ENCODE assay signal across 14 cellular contexts in genomic region chr16:17134586-17134985, GRCh38.
DNase-seq lines count a peak whose midpoint lies in the region; ATAC-seq and TF ChIP-seq lines count a peak whose summit lies in the region.
"Had no signal": no experiment of that assay in that cellular context is flagged by ENCODE, and none has a peak within 500 bp of the region (broad histone marks: within the 10 kb centered on the region; RNA-seq: fewer than 3 reads in every experiment).

No MANE protein-coding gene starts in this region.

- DNase-seq in neuronal stem cell (ENCODE audit: low spot score) (no peak), foreskin keratinocyte (no peak), neural progenitor cell (ENCODE audit: low spot score) (no peak), SKM-1 (lab: John Stamatoyannopoulos, UW; ENCODE audit: unreplicated experiment) (no peak)
- DNase-seq in stimulated activated naive CD4-positive, alpha-beta T cell (lab: John Stamatoyannopoulos, UW): no peak
- DNase-seq: CD4-positive, alpha-beta memory T cell; NCI-H1092 treated with DMSO at 0.1 percent for 48 hours; NCI-H510A; sigmoid colon had no signal

- no peak overlapping the region for H4K8ac ChIP-seq in neuronal stem cell (ENCODE audit: low read depth, low read length)

- WGBS in neuronal stem cell (ENCODE audit: extremely low coverage in 2 of 2, insufficient read length in 2 of 2, insufficient replicate concordance in 1 of 2), 2 donors: no CpG with 5 or more reads among the region's 10 CpGs

- H3K14ac ChIP-seq in neuronal stem cell (ENCODE audit: low read length): no peak overlapping the region

- peak overlapping the region; percentile 40 for H4K91ac ChIP-seq in neuronal stem cell (ENCODE audit: low read depth, low read length, poor library complexity)

- H3K9me3 Mint-ChIP-seq in neural progenitor cell: no peaks in the 10 kb centered on the region
- H3K9me3 Mint-ChIP-seq: CD4-positive, alpha-beta memory T cell; dendritic cell treated with granulocyte-macrophage colony-stimulating factor and Interleukin-4, amounts not matched to agents 40 ng/mL and 50 ng/mL, for 4 days had no signal

- H3K36me3 ChIP-seq in neuronal stem cell (replicated peaks in 1 of 2; ENCODE audit: control insufficient read depth in 2 of 2, insufficient read depth in 2 of 2, low read length in 2 of 2): no peaks in the 10 kb centered on the region
- H3K36me3 ChIP-seq in neural progenitor cell: no peaks in the 10 kb centered on the region

- H3K79me1 ChIP-seq in neuronal stem cell (ENCODE audit: low read depth, low read length): no peaks in the 10 kb centered on the region

- H2AFZ ChIP-seq in neuronal stem cell (ENCODE audit: low read length): no peak overlapping the region
- no peak overlapping the region for H2AFZ ChIP-seq in neural progenitor cell (replicated peaks)

- H2BK15ac ChIP-seq in neuronal stem cell (ENCODE audit: low read length): no peak overlapping the region

- no peak overlapping the region for H2AK5ac ChIP-seq in neuronal stem cell (ENCODE audit: low read depth, low read length)

- H3K18ac ChIP-seq in neuronal stem cell (ENCODE audit: low read length): peak overlapping the region; percentile 81

- peaks cover 7% of the 10 kb centered on the region for H3K36me3 Mint-ChIP-seq in neural progenitor cell

- peaks cover 2% of the 10 kb centered on the region for H3K27me3 Mint-ChIP-seq in neural progenitor cell (ENCODE audit: insufficient read depth, low read depth)
- H3K27me3 Mint-ChIP-seq: CD4-positive, alpha-beta memory T cell; dendritic cell treated with granulocyte-macrophage colony-stimulating factor and Interleukin-4, amounts not matched to agents 40 ng/mL and 50 ng/mL, for 4 days had no signal

- H2BK5ac ChIP-seq in neuronal stem cell (ENCODE audit: low read length): no peak overlapping the region

- TF ChIP-seq CTCF in foreskin keratinocyte (conservative IDR thresholded peaks at IDR 0.05): no peak
- TF ChIP-seq CTCF in neural progenitor cell (IDR thresholded peaks at IDR 0.05): no peak

- H3K4me1 ChIP-seq in neuronal stem cell (ENCODE audit: control insufficient read depth in 2 of 2, insufficient read depth in 1 of 2, low read depth in 1 of 2, low read length in 2 of 2): peaks cover 0 to 6% of the 10 kb centered on the region in 2 donors
- no peaks in the 10 kb centered on the region for H3K4me1 ChIP-seq in foreskin keratinocyte
- H3K4me1 ChIP-seq in neural progenitor cell: peaks cover 3% of the 10 kb centered on the region
- H3K4me1 ChIP-seq: sigmoid colon had no signal

- peaks cover 9% of the 10 kb centered on the region for H4K20me1 ChIP-seq in neural progenitor cell (ENCODE audit: low read depth)

- no peaks in the 10 kb centered on the region for H3K4me1 Mint-ChIP-seq in neural progenitor cell

- no peaks in the 10 kb centered on the region for H3K79me2 ChIP-seq in neural progenitor cell (ENCODE audit: low read depth)

- H3K23ac ChIP-seq in neuronal stem cell (ENCODE audit: low read depth, low read length, poor library complexity): peak overlapping the region; percentile 38

- H3K27ac ChIP-seq in neuronal stem cell (replicated peaks; ENCODE audit: low read length): no peak overlapping the region
- H3K27ac ChIP-seq in foreskin keratinocyte: no peak overlapping the region
- no peak overlapping the region for H3K27ac ChIP-seq in neural progenitor cell
- H3K27ac ChIP-seq: sigmoid colon had no signal

- ATAC-seq in GM19023 (IDR thresholded peaks at IDR 0.05; ENCODE audit: unreplicated experiment): peak; percentile 88
- peak; percentile 91 for ATAC-seq in GM21529 (IDR thresholded peaks at IDR 0.05; ENCODE audit: unreplicated experiment)
- peak; percentile 84 for ATAC-seq in HG03439 (IDR thresholded peaks at IDR 0.05; ENCODE audit: unreplicated experiment)
- no peak for ATAC-seq in foreskin keratinocyte
- ATAC-seq: Right ventricle myocardium inferior had no signal

- H3K27me3 ChIP-seq in neuronal stem cell (ENCODE audit: control insufficient read depth in 3 of 3, insufficient read depth in 3 of 3, low read depth in 1 of 3, low read length in 3 of 3): no peaks in the 10 kb centered on the region
- H3K27me3 ChIP-seq in foreskin keratinocyte: no peaks in the 10 kb centered on the region
- H3K27me3 ChIP-seq in neural progenitor cell: no peaks in the 10 kb centered on the region
- H3K27me3 ChIP-seq: sigmoid colon had no signal

- no peak overlapping the region for H2BK12ac ChIP-seq in neuronal stem cell (ENCODE audit: low read length)

- H3K9me3 ChIP-seq in neuronal stem cell (replicated peaks in 1 of 2; ENCODE audit: control insufficient read depth in 2 of 2, insufficient read depth in 1 of 2, low read depth in 1 of 2, low read length in 2 of 2) (no peaks in the 10 kb centered on the region), neural progenitor cell (ENCODE audit: low read depth) (no peaks in the 10 kb centered on the region)
- H3K9me3 ChIP-seq: sigmoid colon had no signal

- no peak overlapping the region for H3K4me3 Mint-ChIP-seq in neural progenitor cell
- H3K4me3 Mint-ChIP-seq: CD4-positive, alpha-beta memory T cell; dendritic cell treated with granulocyte-macrophage colony-stimulating factor and Interleukin-4, amounts not matched to agents 40 ng/mL and 50 ng/mL, for 4 days had no signal

- H3K9ac ChIP-seq in neuronal stem cell (ENCODE audit: low read depth, low read length, poor library complexity) (no peak overlapping the region), neural progenitor cell (no peak overlapping the region)

- no peak overlapping the region for H3K4me2 ChIP-seq in neuronal stem cell (ENCODE audit: insufficient read depth, low read length, poor library complexity, severe bottlenecking)
- H3K4me2 ChIP-seq in neural progenitor cell: no peak overlapping the region

- H3K4me3 ChIP-seq in neuronal stem cell (ENCODE audit: low read length in 2 of 2) (no peak overlapping the region), neural progenitor cell (no peak overlapping the region)
- H3K4me3 ChIP-seq: sigmoid colon had no signal

- no peak overlapping the region for H3K27ac Mint-ChIP-seq in neural progenitor cell
- H3K27ac Mint-ChIP-seq: dendritic cell treated with granulocyte-macrophage colony-stimulating factor and Interleukin-4, amounts not matched to agents 40 ng/mL and 50 ng/mL, for 4 days had no signal

- no peak overlapping the region for H2BK120ac ChIP-seq in neuronal stem cell (ENCODE audit: low read depth, low read length)

- H3F3A ChIP-seq in neural progenitor cell (ENCODE audit: low read depth): no peaks in the 10 kb centered on the region

- H3K4ac ChIP-seq in neuronal stem cell (ENCODE audit: low read length): no peak overlapping the region
